Comparison of ENCODE assay signal across 1 cellular context in genomic region chr5:366541-367357, GRCh38.
TF ChIP-seq lines count a peak whose summit lies in the region.

No MANE protein-coding gene starts in this region.

TF ChIP-seq in GM23338, 12 proteins besides CTCF, POLR2A, EP300 and RAD21 (continued from another document):
- TF ChIP-seq ZNF462 (CRISPR knock-in tag; IDR thresholded peaks at IDR 0.05) (no peak), EZH2 (IDR thresholded peaks at IDR 0.05; ENCODE audit: low read depth, unreplicated experiment) (no peak), EZH2phosphoT487 (IDR thresholded peaks at IDR 0.05; ENCODE audit: unreplicated experiment) (no peak), POLR2AphosphoS5 (IDR thresholded peaks at IDR 0.05; ENCODE audit: low read depth) (no peak), NANOG (IDR thresholded peaks at IDR 0.05; ENCODE audit: borderline replicate concordance) (no peak), REST (IDR thresholded peaks at IDR 0.05; ENCODE audit: unreplicated experiment) (no peak)
